In the genomic region with DNA sequence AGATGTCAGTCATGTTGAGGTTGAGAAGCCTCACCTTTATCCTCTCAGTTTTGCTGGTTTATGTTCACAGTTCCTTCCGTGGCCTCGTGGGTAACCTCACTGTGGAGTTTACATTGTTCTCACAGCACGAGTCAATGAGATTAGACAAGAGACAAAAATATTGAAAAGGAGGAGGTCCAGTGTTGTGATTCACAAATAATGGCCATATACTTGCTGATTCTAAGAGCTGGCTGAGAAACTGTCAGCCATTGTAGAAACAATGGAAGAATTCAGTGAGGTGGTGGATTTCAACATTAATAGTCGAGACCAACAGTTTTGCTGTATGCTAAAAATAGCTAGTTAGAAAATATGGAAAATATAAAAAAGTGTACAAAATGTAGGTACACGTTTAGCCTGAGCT, we compare ENCODE assay signal across 18 cellular contexts.
DNase-seq lines count a peak whose midpoint lies in the region; ATAC-seq and TF ChIP-seq lines count a peak whose summit lies in the region.
"Had no signal": no experiment of that assay in that cellular context is flagged by ENCODE, and none has a peak within 500 bp of the region (broad histone marks: within the 10 kb centered on the region; RNA-seq: fewer than 3 reads in every experiment).

No MANE protein-coding gene starts in this region.

- peak overlapping the region in 1 of 5 experiments; percentile 26 for H3K4me3 Mint-ChIP-seq in brain
- no peak overlapping the region for H3K4me3 Mint-ChIP-seq in glutamatergic neuron (ENCODE audit: unreplicated experiment)
- H3K4me3 Mint-ChIP-seq in neural progenitor cell = peak overlapping the region; percentile 19
- H3K4me3 Mint-ChIP-seq in activated CD4-positive, alpha-beta T cell treated with anti-CD3 and anti-CD28 coated beads, Interleukin-2, amount 10 ng/mL, durations not matched to agents 7 days and 5 days = no peak overlapping the region
- H3K4me3 Mint-ChIP-seq: CD4-positive, alpha-beta memory T cell had no signal

- H3K36me3 ChIP-seq in neural progenitor cell (no peaks in the 10 kb centered on the region), heart left ventricle (no peaks in the 10 kb centered on the region)
- H3K36me3 ChIP-seq: BE2C, SJSA1 had no signal

- no peaks in the 10 kb centered on the region for H4K20me1 ChIP-seq in neural progenitor cell (ENCODE audit: low read depth)

- intact Hi-C loops in heart left ventricle (cut with DNase I) = no loop called here

- H3K4me2 ChIP-seq in neural progenitor cell = peak overlapping the region; percentile 47

- DNase-seq in glutamatergic neuron (no peak), neural progenitor cell (ENCODE audit: low spot score) (no peak), heart left ventricle (no peak)
- no peak for DNase-seq in activated naive CD4-positive, alpha-beta T cell treated with anti-CD3 and anti-CD28 coated beads, Interleukin-2, amount 50 U/mL, for 16 hours
- no peak for DNase-seq in activated CD4-positive, alpha-beta T cell treated with anti-CD3 and anti-CD28 coated beads, Interleukin-2, amount 10 ng/mL, durations not matched to agents 7 days and 5 days
- DNase-seq: BE2C; CD4-positive, alpha-beta memory T cell; DND-41; GDM1; GOT3; MV-4-11; NCI-H1417 treated with DMSO at 0.1 percent for 48 hours; NCI-H2029 treated with DMSO at 0.1 percent for 48 hours; NCI-H510A; RPMI8226 had no signal

- H3K27ac Mint-ChIP-seq in brain (peak overlapping the region in 4 of 5 experiments; percentile 24 to 70 (median 70)), glutamatergic neuron (ENCODE audit: unreplicated experiment) (peak overlapping the region; percentile 60), neural progenitor cell (peak overlapping the region; percentile 81)
- no peak overlapping the region for H3K27ac Mint-ChIP-seq in activated CD4-positive, alpha-beta T cell treated with anti-CD3 and anti-CD28 coated beads, Interleukin-2, amount 10 ng/mL, durations not matched to agents 7 days and 5 days
- H3K27ac Mint-ChIP-seq: CD4-positive, alpha-beta memory T cell had no signal

- H3K9me3 ChIP-seq in neural progenitor cell (ENCODE audit: low read depth) (peaks cover 9% of the 10 kb centered on the region), heart left ventricle (peaks cover 0 to 11% (median 0%) of the 10 kb centered on the region in 12 donors)
- H3K9me3 ChIP-seq: BE2C had no signal

- H3K4me1 ChIP-seq in neural progenitor cell (peaks cover 50% of the 10 kb centered on the region), heart left ventricle (no peaks in the 10 kb centered on the region)
- H3K4me1 ChIP-seq: BE2C, SJSA1 had no signal

- H3K27me3 Mint-ChIP-seq in brain (peaks cover 6% of the 10 kb centered on the region), glutamatergic neuron (ENCODE audit: unreplicated experiment) (peaks cover 5% of the 10 kb centered on the region), neural progenitor cell (ENCODE audit: insufficient read depth, low read depth) (peaks cover 16% of the 10 kb centered on the region)
- H3K27me3 Mint-ChIP-seq in activated CD4-positive, alpha-beta T cell treated with anti-CD3 and anti-CD28 coated beads, Interleukin-2, amount 10 ng/mL, durations not matched to agents 7 days and 5 days = peaks cover 26% of the 10 kb centered on the region

- H3K27ac ChIP-seq in neural progenitor cell (peak overlapping the region; percentile 73), heart left ventricle (no peak overlapping the region)
- H3K27ac ChIP-seq: SJSA1 had no signal

- POLR2A ChIA-PET in activated CD4-positive, alpha-beta T cell treated with anti-CD3 and anti-CD28 coated beads, Interleukin-2, amount 10 ng/mL, durations not matched to agents 7 days and 5 days (lab: Charles Lee) = no interaction called here

- H3K9ac ChIP-seq in neural progenitor cell = no peak overlapping the region

- H3K4me1 Mint-ChIP-seq in brain (peaks cover 57% of the 10 kb centered on the region), glutamatergic neuron (ENCODE audit: low read depth, unreplicated experiment) (peaks cover 18% of the 10 kb centered on the region), neural progenitor cell (peaks cover 57% of the 10 kb centered on the region)
- peaks cover 3% of the 10 kb centered on the region for H3K4me1 Mint-ChIP-seq in activated CD4-positive, alpha-beta T cell treated with anti-CD3 and anti-CD28 coated beads, Interleukin-2, amount 10 ng/mL, durations not matched to agents 7 days and 5 days

- WGBS in heart left ventricle, 4 donors = 47 to 51% (median 49%) methylated on average over 5 of the region's 5 CpGs

- no peaks in the 10 kb centered on the region for H3K79me2 ChIP-seq in neural progenitor cell (ENCODE audit: low read depth)

- no peak overlapping the region for H2AFZ ChIP-seq in neural progenitor cell (replicated peaks)

- H3K27me3 ChIP-seq in neural progenitor cell (no peaks in the 10 kb centered on the region), heart left ventricle (peaks cover 0 to 40% (median 4%) of the 10 kb centered on the region in 9 donors)
- H3K27me3 ChIP-seq: BE2C, SJSA1 had no signal

- TF ChIP-seq POLR2A in heart left ventricle (IDR thresholded peaks at IDR 0.05) = no peak

- peaks cover 8 to 16% (median 12%) of the 10 kb centered on the region in 5 experiments for H3K9me3 Mint-ChIP-seq in brain
- H3K9me3 Mint-ChIP-seq in glutamatergic neuron (ENCODE audit: unreplicated experiment) = peaks cover 5% of the 10 kb centered on the region
- peaks cover 27% of the 10 kb centered on the region for H3K9me3 Mint-ChIP-seq in neural progenitor cell
- no peaks in the 10 kb centered on the region for H3K9me3 Mint-ChIP-seq in activated CD4-positive, alpha-beta T cell treated with anti-CD3 and anti-CD28 coated beads, Interleukin-2, amount 10 ng/mL, durations not matched to agents 7 days and 5 days

- H3F3A ChIP-seq in neural progenitor cell (ENCODE audit: low read depth) = peaks cover 39% of the 10 kb centered on the region

- H3K4me3 ChIP-seq in neural progenitor cell (no peak overlapping the region), heart left ventricle (no peak overlapping the region)
- H3K4me3 ChIP-seq: SJSA1 had no signal

- H3K36me3 Mint-ChIP-seq in brain (peaks cover 5% of the 10 kb centered on the region), glutamatergic neuron (ENCODE audit: unreplicated experiment) (peaks cover 9% of the 10 kb centered on the region), neural progenitor cell (peaks cover 1% of the 10 kb centered on the region)
- no peaks in the 10 kb centered on the region for H3K36me3 Mint-ChIP-seq in activated CD4-positive, alpha-beta T cell treated with anti-CD3 and anti-CD28 coated beads, Interleukin-2, amount 10 ng/mL, durations not matched to agents 7 days and 5 days (ENCODE audit: low read depth)
- H3K36me3 Mint-ChIP-seq: CD4-positive, alpha-beta memory T cell had no signal

- TF ChIP-seq CTCF in brain (conservative IDR thresholded peaks at IDR 0.05) (no peak), glutamatergic neuron (IDR thresholded peaks at IDR 0.05; ENCODE audit: partially characterized antibody, unreplicated experiment) (no peak), neural progenitor cell (IDR thresholded peaks at IDR 0.05) (no peak), heart left ventricle (IDR thresholded peaks at IDR 0.05) (no peak)

- CTCF ChIA-PET in activated CD4-positive, alpha-beta T cell treated with anti-CD3 and anti-CD28 coated beads, Interleukin-2, amount 10 ng/mL, durations not matched to agents 7 days and 5 days (lab: Charles Lee) = no interaction called here

- no peak for ATAC-seq in HG03521 (IDR thresholded peaks at IDR 0.05; ENCODE audit: unreplicated experiment)
- ATAC-seq in heart left ventricle = no peak
